8 cellular contexts compared by ENCODE assay signal in genomic region chr9:96449522-96449843, GRCh38. TPM values are rescaled to one million over a fixed set of nuclear protein-coding genes. Genes with fewer than 3 reads are reported as not detected.
A peak's percentile ranks its signal among the peaks of the same experiment; 100 is the strongest.
DNase-seq lines count a peak whose midpoint lies in the region; ATAC-seq and TF ChIP-seq lines count a peak whose summit lies in the region.

No MANE protein-coding gene starts in this region.

- CTCF ChIA-PET in AG04450 (lab: Charles Lee) = interaction anchor here (0.9 to 1.8 kb wide), 4 partner anchors 28 to 218 kb away, joined by 3 to 7 read pairs (median 4); no protein-coding TSS in a partner anchor

- H3K27me3 Mint-ChIP-seq in memory B cell = no peaks in the 10 kb centered on the region

- WGBS in aorta, 2 donors = 0% methylated on average over 7 of the region's 7 CpGs

- H3K27me3 ChIP-seq in AG04450 (ENCODE audit: control insufficient read depth, insufficient read depth, low read length) = no peaks in the 10 kb centered on the region
- no peaks in the 10 kb centered on the region for H3K27me3 ChIP-seq in brain microvascular endothelial cell (replicated peaks)
- no peaks in the 10 kb centered on the region for H3K27me3 ChIP-seq in aorta (ENCODE audit: control insufficient read depth in 1 of 2, insufficient read depth in 2 of 2, low read length in 1 of 2)

- no peak for DNase-seq in AG04450 (ENCODE audit: low read depth, low spot score)
- DNase-seq in brain microvascular endothelial cell = no peak
- no peak for DNase-seq in memory B cell (ENCODE audit: low spot score in 2 of 2)
- DNase-seq in aorta = no peak
- no peak for DNase-seq in posterior cingulate gyrus
- no peak for DNase-seq in stimulated activated naive CD4-positive, alpha-beta T cell (lab: John Stamatoyannopoulos, UW)

- no peaks in the 10 kb centered on the region for H3K36me3 Mint-ChIP-seq in memory B cell

- no peaks in the 10 kb centered on the region for H3K9me3 ChIP-seq in AG04450 (ENCODE audit: control insufficient read depth, insufficient read depth, low read length)
- H3K9me3 ChIP-seq in aorta (ENCODE audit: control insufficient read depth, low read length) = no peaks in the 10 kb centered on the region

- in situ Hi-C loops in brain microvascular endothelial cell (cut with HindIII; ENCODE audit: low pct_ligation_motif_present, low sequenced_read_pairs) = no loop called here

- no peak overlapping the region for H3K27ac ChIP-seq in AG04450 (ENCODE audit: low read depth, low read length)
- no peak overlapping the region for H3K27ac ChIP-seq in brain microvascular endothelial cell
- peak overlapping the region; percentile 23 to 66 for H3K27ac ChIP-seq in aorta (ENCODE audit: low read depth in 1 of 2, low read length in 2 of 2)

- H3K9me3 Mint-ChIP-seq in memory B cell = no peaks in the 10 kb centered on the region

- H3K4me3 Mint-ChIP-seq in memory B cell = peak overlapping the region; percentile 83

- peak overlapping the region; percentile 69 for H3K4me3 ChIP-seq in AG04450 (ENCODE audit: low read depth, low read length)
- peak overlapping the region; percentile 64 for H3K4me3 ChIP-seq in brain microvascular endothelial cell (ENCODE audit: low read depth, low read length)
- H3K4me3 ChIP-seq in aorta (ENCODE audit: low read length in 2 of 2) = no peak overlapping the region

- intact Hi-C loops in aorta (cut with DNase I) = loop anchor here (2.0 kb wide), 2 partner anchors 27 to 205 kb away; partner anchors contain the start of gene PRXL2C (in 1 of the 2)
- intact Hi-C loops in posterior cingulate gyrus (cut with DNase I) = loop anchor here (10.0 kb wide), 1 partner anchor 115 kb away; no protein-coding TSS in a partner anchor

- TF ChIP-seq CTCF in AG04450 (IDR thresholded peaks at IDR 0.05; ENCODE audit: low read depth, low read length) (no peak), brain microvascular endothelial cell (IDR thresholded peaks at IDR 0.05; ENCODE audit: low read depth, low read length, missing control alignments) (no peak)

- H3K27ac Mint-ChIP-seq in memory B cell = no peak overlapping the region

- ATAC-seq in GM19395 (IDR thresholded peaks at IDR 0.05; ENCODE audit: unreplicated experiment) (peak; percentile 36), HG03571 (IDR thresholded peaks at IDR 0.05; ENCODE audit: unreplicated experiment) (peak; percentile 21), memory B cell (ENCODE audit: low read depth) (peak; percentile 7), aorta (ENCODE audit: low FRiP score) (peak; percentile 67)

- POLR2A ChIA-PET in AG04450 (lab: Yijun Ruan, JAX) = interaction anchor here (0.6 to 1.3 kb wide), 2 partner anchors 67 to 162 kb away, joined by 3 read pairs; no protein-coding TSS in a partner anchor

- H3K36me3 ChIP-seq in brain microvascular endothelial cell (replicated peaks) (no peaks in the 10 kb centered on the region), aorta (ENCODE audit: control insufficient read depth in 1 of 2, insufficient read depth in 2 of 2, low read length in 1 of 2) (no peaks in the 10 kb centered on the region)

- H3K4me1 Mint-ChIP-seq in memory B cell = peaks cover 10% of the 10 kb centered on the region

- H3K4me1 ChIP-seq in aorta (ENCODE audit: control insufficient read depth in 1 of 2, insufficient read depth in 2 of 2, low read length in 2 of 2) = no peaks in the 10 kb centered on the region

RNA-seq across cellular contexts. Expression of gene HABP4, which starts 0.5 kb away (rescaled TPM):
- polyA plus RNA-seq in AG04450 (2011; rRNA removed) (8.9 and 10.8 TPM in 2 replicates), aorta (10 to 100 TPM; 48.6 to 66.9 TPM)
- polyA minus RNA-seq in AG04450 (2011; rRNA and poly(A)+ RNA removed) = 2.7 and 4.2 TPM in 2 replicates
- 10 to 100 TPM; 29.0 to 37.0 TPM for total RNA-seq in aorta

RNA-seq across cellular contexts. Expression of gene ZNF367, which starts 31.3 kb away (rescaled TPM):
- polyA plus RNA-seq in AG04450 (2011; rRNA removed) (0.36 and 0.60 TPM in 2 replicates), aorta (1 to 10 TPM; 1.4 TPM)
- 0.69 and 0.74 TPM in 2 replicates for polyA minus RNA-seq in AG04450 (2011; rRNA and poly(A)+ RNA removed)
- 1 to 10 TPM; 1.3 to 1.8 TPM for total RNA-seq in aorta

Comparison
In these comparisons a context has a peak if more than half of its experiments do, and no peak if none do; other contexts are left out.
1. H3K27ac ChIP-seq: peak in aorta (2 of 2); none in AG04450 (single experiment) and brain microvascular endothelial cell (single experiment).
2. H3K4me3 ChIP-seq: peak in AG04450 (single experiment) and brain microvascular endothelial cell (single experiment); none in aorta (0 of 2).
3. ATAC-seq: peak in every context shown above with its lines; median percentile 67 in aorta; 36 in GM19395; 21 in HG03571; 7 in memory B cell.